In genomic region chr11:95789506-95790122, GRCh38 we compare ENCODE assay signal across 8 cellular contexts. TPM values are rescaled to one million over a fixed set of nuclear protein-coding genes. Genes with fewer than 3 reads are reported as not detected.
DNase-seq lines count a peak whose midpoint lies in the region; ATAC-seq and TF ChIP-seq lines count a peak whose summit lies in the region.

Gene FAM76B (minus strand): TSS chr11:95789782. CDS start chr11:95789478, 304 bp downstream.

- peaks cover 50% of the 10 kb centered on the region for H3K36me3 Mint-ChIP-seq in T-helper 2 cell treated with Interferon-gamma antibody and Interleukin-4, amounts not matched to agents 5 μg/mL and 100 μg/mL, for 36 hours (ENCODE audit: low read depth)

- no peak for TF ChIP-seq CTCF in ascending aorta (IDR thresholded peaks at IDR 0.05)
- TF ChIP-seq CTCF in uterus (IDR thresholded peaks at IDR 0.05), result no peak

- intact Hi-C loops in ascending aorta (cut with DNase I), result loop anchor here (1.0 to 10.0 kb wide), 6 partner anchors 558 to 1245 kb away; partner anchors contain the start of genes CCDC82, CWC15, ENDOD1 and FUT4
- intact Hi-C loops in right cardiac atrium (cut with DNase I), result no loop called here
- intact Hi-C loops in uterus (cut with DNase I; ENCODE audit: low total_unique reads), result no loop called here

- ATAC-seq in GM18502 (IDR thresholded peaks at IDR 0.05; ENCODE audit: poor library complexity, unreplicated experiment) (peak; percentile 78), HG02970 (IDR thresholded peaks at IDR 0.05; ENCODE audit: low FRiP score, unreplicated experiment) (peak; percentile 82), right cardiac atrium (peak; percentile 96)

- H3K27me3 Mint-ChIP-seq in T-helper 2 cell treated with Interferon-gamma antibody and Interleukin-4, amounts not matched to agents 5 μg/mL and 100 μg/mL, for 36 hours (ENCODE audit: low read depth), result no peaks in the 10 kb centered on the region

- WGBS in right cardiac atrium, result under 1% methylated on average over 62 of the region's 62 CpGs

- H3K27me3 ChIP-seq in ascending aorta, result no peaks in the 10 kb centered on the region
- H3K27me3 ChIP-seq in right cardiac atrium (ENCODE audit: control insufficient read depth, insufficient read depth), result no peaks in the 10 kb centered on the region
- H3K27me3 ChIP-seq in uterus, result no peaks in the 10 kb centered on the region

- peak within 1 kb of the TSS; percentile 96 for H3K4me3 Mint-ChIP-seq in T-helper 2 cell treated with Interferon-gamma antibody and Interleukin-4, amounts not matched to agents 5 μg/mL and 100 μg/mL, for 36 hours

- H3K4me1 ChIP-seq in ascending aorta (peaks cover 0 to 22% of the 10 kb centered on the region in 2 donors), right cardiac atrium (ENCODE audit: control insufficient read depth, insufficient read depth, low read length) (no peaks in the 10 kb centered on the region), uterus (peaks cover 0 to 9% of the 10 kb centered on the region in 2 donors)

- peak within 1 kb of the TSS; percentile 91 to 100 for H3K27ac ChIP-seq in ascending aorta
- H3K27ac ChIP-seq in right cardiac atrium (ENCODE audit: low read length), result peak within 1 kb of the TSS; percentile 99
- H3K27ac ChIP-seq in uterus, result peak within 1 kb of the TSS; percentile 99

- TF ChIP-seq POLR2A in uterus (IDR thresholded peaks at IDR 0.05), result peak; percentile 81 to 92

- H3K9me3 ChIP-seq in ascending aorta (no peaks in the 10 kb centered on the region), right cardiac atrium (ENCODE audit: control insufficient read depth, low read length) (no peaks in the 10 kb centered on the region), uterus (no peaks in the 10 kb centered on the region)

- peaks cover 48% of the 10 kb centered on the region for H3K4me1 Mint-ChIP-seq in T-helper 2 cell treated with Interferon-gamma antibody and Interleukin-4, amounts not matched to agents 5 μg/mL and 100 μg/mL, for 36 hours (ENCODE audit: low read depth)

- H3K4me3 ChIP-seq in ascending aorta, result peak within 1 kb of the TSS; percentile 95 to 98
- H3K4me3 ChIP-seq in right cardiac atrium (ENCODE audit: low read length), result peak within 1 kb of the TSS; percentile 87
- H3K4me3 ChIP-seq in uterus, result peak within 1 kb of the TSS; percentile 76 to 83

- peak; percentile 98 for DNase-seq in NCI-H1930 (lab: John Stamatoyannopoulos, UW)
- DNase-seq in T-helper 2 cell treated with Interferon-gamma antibody and Interleukin-4, amounts not matched to agents 5 μg/mL and 100 μg/mL, for 36 hours (ENCODE audit: low spot score), result peak; percentile 97
- peak; percentile 85 to 97 for DNase-seq in ascending aorta (ENCODE audit: low spot score in 2 of 2)
- DNase-seq in right cardiac atrium, result peak; percentile 97 to 98 (median 98)
- DNase-seq in pulmonary artery endothelial cell (ENCODE audit: low read depth, low spot score), result peak; percentile 97
- DNase-seq in uterus, result peak; percentile 97

- H3K9me3 Mint-ChIP-seq in T-helper 2 cell treated with Interferon-gamma antibody and Interleukin-4, amounts not matched to agents 5 μg/mL and 100 μg/mL, for 36 hours, result no peaks in the 10 kb centered on the region

- peak within 1 kb of the TSS; percentile 100 for H3K27ac Mint-ChIP-seq in T-helper 2 cell treated with Interferon-gamma antibody and Interleukin-4, amounts not matched to agents 5 μg/mL and 100 μg/mL, for 36 hours

- H3K36me3 ChIP-seq in ascending aorta, result peaks cover 9 to 21% of the 10 kb centered on the region in 2 donors
- no peaks in the 10 kb centered on the region for H3K36me3 ChIP-seq in uterus

RNA-seq across cellular contexts. Expression of gene FAM76B, which starts in this region (rescaled TPM):
- total RNA-seq in ascending aorta (6.5 TPM), right cardiac atrium (10 to 100 TPM in 2 of 4 donors, 1 to 10 TPM in 2; 9.4 to 11.2 (median 10.2) TPM), pulmonary artery endothelial cell (20.8 and 22.6 TPM in 2 replicates), uterus (10 to 100 TPM; 15.9 to 63.5 (median 26.5) TPM)
- 6.6 TPM for polyA plus RNA-seq in right cardiac atrium

Comparison
In these comparisons a context has a peak if more than half of its experiments do, and no peak if none do; other contexts are left out.
1. Peak in every context shown above with its lines: DNase-seq, ATAC-seq, H3K4me3 ChIP-seq and H3K27ac ChIP-seq.